30 cellular contexts compared by ENCODE assay signal in the genomic region with DNA sequence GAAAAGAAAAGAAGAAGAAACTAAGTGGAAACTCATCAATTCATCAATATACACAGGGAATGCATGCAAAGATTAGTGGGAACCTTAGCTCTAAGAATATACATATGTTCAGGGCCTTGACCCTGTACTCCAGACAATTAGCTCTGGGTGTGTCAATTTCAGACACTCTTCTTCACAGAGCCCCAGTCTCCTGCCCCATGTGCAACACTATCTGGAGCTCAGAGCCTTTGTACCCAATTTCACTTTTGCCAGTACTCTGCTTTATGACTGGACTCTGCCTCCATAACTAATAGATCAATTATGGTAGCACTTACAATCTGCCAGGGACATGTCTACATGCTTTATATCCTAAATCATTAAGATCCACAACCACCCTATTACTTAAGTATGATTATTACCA.
"Had no signal": no experiment of that assay in that cellular context is flagged by ENCODE, and none has a peak within 500 bp of the region (broad histone marks: within the 10 kb centered on the region; RNA-seq: fewer than 3 reads in every experiment).

No MANE protein-coding gene starts in this region.

- H3K4me1 ChIP-seq: colonic mucosa had no signal

- H3K27ac ChIP-seq: ascending aorta, breast epithelium, cardiac muscle cell, colonic mucosa, gastrocnemius medialis, heart left ventricle, VCaP had no signal

- H3K27me3 Mint-ChIP-seq: activated CD4-positive, alpha-beta memory T cell treated with anti-CD3 and anti-CD28 coated beads, Interleukin-2, amount 10 ng/mL, durations not matched to agents 7 days and 5 days; activated naive CD4-positive, alpha-beta T cell treated with anti-CD3 and anti-CD28 coated beads, Interleukin-2, amount 50 U/mL, for 24 hours; activated naive CD8-positive, alpha-beta T cell treated with anti-CD3 and anti-CD28 coated beads, Interleukin-2, amount 10 ng/mL, durations not matched to agents 7 days and 5 days; activated T-cell treated with anti-CD3 and anti-CD28 coated beads, Interleukin-2, amount 50 U/mL, for 24 hours; brain; T-cell had no signal

- H3K4me3 ChIP-seq: ascending aorta, breast epithelium, cardiac muscle cell, colonic mucosa, gastrocnemius medialis, heart left ventricle had no signal

- H3K9me3 Mint-ChIP-seq: activated naive CD4-positive, alpha-beta T cell treated with anti-CD3 and anti-CD28 coated beads, Interleukin-2, amount 50 U/mL, for 24 hours; activated T-cell treated with anti-CD3 and anti-CD28 coated beads, Interleukin-2, amount 50 U/mL, for 72 hours had no signal

- H3K9me3 ChIP-seq: ascending aorta, breast epithelium, colonic mucosa, gastrocnemius medialis, heart left ventricle had no signal

- ATAC-seq: activated T-cell treated with anti-CD3 and anti-CD28 coated beads, Interleukin-2, amount 50 U/mL, for 72 hours; esophagus mucosa; gastrocnemius medialis; heart left ventricle; T-cell; WTC11 had no signal

- H3K27ac Mint-ChIP-seq: activated CD4-positive, alpha-beta memory T cell treated with anti-CD3 and anti-CD28 coated beads, Interleukin-2, amount 10 ng/mL, durations not matched to agents 7 days and 5 days; activated naive CD4-positive, alpha-beta T cell treated with anti-CD3 and anti-CD28 coated beads for 36 hours; activated naive CD8-positive, alpha-beta T cell treated with anti-CD3 and anti-CD28 coated beads, Interleukin-2, amount 10 ng/mL, durations not matched to agents 7 days and 5 days; activated T-cell treated with anti-CD3 and anti-CD28 coated beads, Interleukin-2, amount 50 U/mL, for 24 hours; activated T-cell treated with anti-CD3 and anti-CD28 coated beads, Interleukin-2, amount 50 U/mL, for 72 hours; brain; T-cell; T-helper 1 cell treated with Interleukin-12 subunit alpha and Interleukin-12 subunit beta and Interleukin-4 antibody, amounts not matched to agents 30 μg/mL and 1 μg/mL, for 36 hours; WTC11 had no signal

- DNase-seq: activated CD4-positive, alpha-beta memory T cell treated with anti-CD3 and anti-CD28 coated beads, Interleukin-2, amount 10 ng/mL, durations not matched to agents 7 days and 5 days; activated CD4-positive, alpha-beta T cell treated with anti-CD3 and anti-CD28 coated beads for 1 hour; activated CD4-positive, alpha-beta T cell treated with anti-CD3 and anti-CD28 coated beads for 48 hours; activated CD8-positive, alpha-beta memory T cell treated with anti-CD3 and anti-CD28 coated beads, Interleukin-2, amount 50 U/mL, for 48 hours; activated gamma-delta T cell treated with Interleukin-2 at 50 U/mL for 16 hours; activated naive CD4-positive, alpha-beta T cell treated with anti-CD3 and anti-CD28 coated beads for 36 hours; activated naive CD8-positive, alpha-beta T cell treated with anti-CD3 and anti-CD28 coated beads, Interleukin-2, amount 10 ng/mL, durations not matched to agents 7 days and 5 days; activated T-cell treated with anti-CD3 and anti-CD28 coated beads for 4 hours; activated T-cell treated with anti-CD3 and anti-CD28 coated beads, Interleukin-2, amount 50 U/mL, for 24 hours; activated T-cell treated with anti-CD3 and anti-CD28 coated beads, Interleukin-2, amount 50 U/mL, for 72 hours; central memory CD4-positive, alpha-beta T cell; cerebellar nuclear complex; colonic mucosa; effector CD8-positive, alpha-beta T cell; foreskin fibroblast; gastrocnemius medialis; glutamatergic neuron; heart left ventricle; SW 1271; T-cell; T-helper 9 cell had no signal

- H3K27me3 ChIP-seq: ascending aorta, breast epithelium, cardiac muscle cell, colonic mucosa, gastrocnemius medialis, heart left ventricle had no signal

- H3K36me3 Mint-ChIP-seq: activated naive CD4-positive, alpha-beta T cell treated with anti-CD3 and anti-CD28 coated beads, Interleukin-2, amount 50 U/mL, for 24 hours; brain; T-cell; WTC11 had no signal

- H3K36me3 ChIP-seq: ascending aorta, breast epithelium, cardiac muscle cell, colonic mucosa, gastrocnemius medialis, heart left ventricle had no signal

- H3K4me3 Mint-ChIP-seq: activated CD4-positive, alpha-beta memory T cell treated with anti-CD3 and anti-CD28 coated beads, Interleukin-2, amount 10 ng/mL, durations not matched to agents 7 days and 5 days; activated naive CD4-positive, alpha-beta T cell treated with anti-CD3 and anti-CD28 coated beads for 36 hours; activated naive CD4-positive, alpha-beta T cell treated with anti-CD3 and anti-CD28 coated beads, Interleukin-2, amount 50 U/mL, for 24 hours; activated naive CD8-positive, alpha-beta T cell treated with anti-CD3 and anti-CD28 coated beads, Interleukin-2, amount 10 ng/mL, durations not matched to agents 7 days and 5 days; activated T-cell treated with anti-CD3 and anti-CD28 coated beads, Interleukin-2, amount 50 U/mL, for 24 hours; activated T-cell treated with anti-CD3 and anti-CD28 coated beads, Interleukin-2, amount 50 U/mL, for 72 hours; brain; T-cell; T-helper 1 cell treated with Interleukin-12 subunit alpha and Interleukin-12 subunit beta and Interleukin-4 antibody, amounts not matched to agents 30 μg/mL and 1 μg/mL, for 36 hours; WTC11 had no signal
